Comparison of ENCODE assay signal across 27 cellular contexts in the genomic region with DNA sequence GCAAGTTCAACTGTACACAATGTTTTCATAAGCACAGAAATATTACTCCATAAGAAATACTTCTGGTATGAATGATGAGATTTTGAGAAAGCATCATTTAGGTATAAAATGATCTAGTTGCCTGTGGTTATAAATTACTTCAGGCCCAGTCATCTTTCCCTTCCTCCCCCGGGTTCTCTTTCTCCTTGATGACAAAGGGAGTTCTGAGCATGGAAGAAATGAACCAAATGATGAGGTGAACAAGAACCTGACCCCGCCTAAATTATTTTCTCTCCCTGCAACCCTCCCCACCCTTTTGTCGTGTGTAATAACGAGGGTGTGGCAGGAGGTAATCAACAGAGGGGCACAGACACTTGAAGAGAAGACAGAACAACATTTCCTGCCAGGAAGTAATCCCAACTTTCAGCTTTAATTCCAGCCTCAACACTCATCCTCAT.
DNase-seq lines count a peak whose midpoint lies in the region; ATAC-seq, FAIRE-seq and TF ChIP-seq lines count a peak whose summit lies in the region.
"Had no signal": no experiment of that assay in that cellular context is flagged by ENCODE, and none has a peak within 500 bp of the region (broad histone marks: within the 10 kb centered on the region; RNA-seq: fewer than 3 reads in every experiment).

No MANE protein-coding gene starts in this region.

- peak overlapping the region; percentile 22 for H2AFZ ChIP-seq in keratinocyte (ENCODE audit: control insufficient read depth, low read length)
- H2AFZ ChIP-seq: GM23248 had no signal

- no peak overlapping the region for H3K27ac Mint-ChIP-seq in activated T-helper 17 cell treated with anti-CD3 and anti-CD28 coated beads, Interleukin-2, amount 50 U/mL, for 72 hours
- H3K27ac Mint-ChIP-seq: CD4-positive, alpha-beta T cell; HFFc6 had no signal

- peaks cover 19% of the 10 kb centered on the region for H3K4me1 ChIP-seq in keratinocyte (ENCODE audit: control insufficient read depth, extremely low read depth, insufficient read depth, low read length)
- H3K4me1 ChIP-seq: BLaER1, SJSA1 had no signal

- H3K36me3 Mint-ChIP-seq in activated T-helper 17 cell treated with anti-CD3 and anti-CD28 coated beads, Interleukin-2, amount 50 U/mL, for 72 hours (ENCODE audit: low read depth), result no peaks in the 10 kb centered on the region

- no peaks in the 10 kb centered on the region for H4K20me1 ChIP-seq in keratinocyte (ENCODE audit: control insufficient read depth, extremely low read depth, insufficient read depth, low read length)
- H4K20me1 ChIP-seq: BLaER1 had no signal

- H3K27me3 ChIP-seq in keratinocyte (ENCODE audit: control insufficient read depth, extremely low read depth, insufficient read depth, low read length), result no peaks in the 10 kb centered on the region
- H3K27me3 ChIP-seq: BLaER1, SJSA1 had no signal

- no peaks in the 10 kb centered on the region for H3K79me2 ChIP-seq in keratinocyte (ENCODE audit: control insufficient read depth, insufficient read depth, low read length)

- dilution Hi-C loops in keratinocyte (cut with MboI; ENCODE audit: extremely low pct_ligation_motif_present, low sequenced_read_pairs), result no loop called here

- H3K36me3 ChIP-seq in keratinocyte (ENCODE audit: control insufficient read depth in 2 of 2, extremely low read depth in 1 of 2, insufficient read depth in 2 of 2, low read length in 2 of 2), result no peaks in the 10 kb centered on the region
- H3K36me3 ChIP-seq: BLaER1, SJSA1 had no signal

- no peaks in the 10 kb centered on the region for H3K4me1 Mint-ChIP-seq in activated T-helper 17 cell treated with anti-CD3 and anti-CD28 coated beads, Interleukin-2, amount 50 U/mL, for 72 hours

- FAIRE-seq in keratinocyte (lab: Jason Lieb, UNC), result peak; percentile 77
- FAIRE-seq: GM12892, GM18507 had no signal

- DNase-seq in Daoy (ENCODE audit: low read depth) (peak; percentile 34), NCI-H69 (lab: John Stamatoyannopoulos, UW) (peak; percentile 33), keratinocyte (ENCODE audit: low read depth, low spot score) (peak; percentile 90), T1000 (lab: John Stamatoyannopoulos, UW) (no peak), DMS79 treated with DMSO at 0.1 percent for 48 hours (lab: John Stamatoyannopoulos, UW) (no peak), NCI-H1048 (lab: John Stamatoyannopoulos, UW) (no peak)
- DNase-seq: CD4-positive, alpha-beta T cell; COR-L47; DMS 273 treated with DMSO at 0.1 percent for 48 hours; DND-41; GM23248; H9; HFFc6; KBM-7; NCI-H1105 treated with DMSO at 0.1 percent for 48 hours; NCI-H2081; NCI-H2171 treated with DMSO at 0.1 percent for 48 hours; NCI-H446 had no signal

- H3K4me2 ChIP-seq in keratinocyte (ENCODE audit: control insufficient read depth, extremely low read depth, insufficient read depth, low read depth, low read length), result peak overlapping the region; percentile 42
- H3K4me2 ChIP-seq: BLaER1 had no signal

- H3K27ac ChIP-seq in keratinocyte (ENCODE audit: control insufficient read depth, insufficient read depth, low read length), result peak overlapping the region; percentile 74
- H3K27ac ChIP-seq: BLaER1, GM23248, HL-60, SJSA1 had no signal

- no peaks in the 10 kb centered on the region for H3K9me3 Mint-ChIP-seq in activated T-helper 17 cell treated with anti-CD3 and anti-CD28 coated beads, Interleukin-2, amount 50 U/mL, for 72 hours
- H3K9me3 Mint-ChIP-seq: CD4-positive, alpha-beta T cell; H9 had no signal

- ATAC-seq in activated T-helper 17 cell treated with anti-CD3 and anti-CD28 coated beads, Interleukin-2, amount 50 U/mL, for 72 hours (replicated peaks), result peak; percentile 56
- ATAC-seq in SK-N-SH treated with all-trans-retinoic acid at 6 μM for 48 hours, result no peak
- ATAC-seq: Panc1, Right ventricle myocardium inferior had no signal

- H3K27me3 Mint-ChIP-seq in activated T-helper 17 cell treated with anti-CD3 and anti-CD28 coated beads, Interleukin-2, amount 50 U/mL, for 72 hours, result peaks cover 4% of the 10 kb centered on the region

- H3K4me3 Mint-ChIP-seq in activated T-helper 17 cell treated with anti-CD3 and anti-CD28 coated beads, Interleukin-2, amount 50 U/mL, for 72 hours, result no peak overlapping the region
- H3K4me3 Mint-ChIP-seq: CD4-positive, alpha-beta T cell; H9; HFFc6 had no signal

- H3K9me1 ChIP-seq in keratinocyte (ENCODE audit: control insufficient read depth, extremely low read depth, insufficient read depth, low read length), result peaks cover 2% of the 10 kb centered on the region

- no peak overlapping the region for H3K4me3 ChIP-seq in keratinocyte (ENCODE audit: control insufficient read depth in 2 of 3, extremely low read depth in 1 of 3, insufficient read depth in 2 of 3, low read depth in 1 of 3, low read length in 3 of 3)
- H3K4me3 ChIP-seq: BLaER1, GM23248, SJSA1 had no signal

- no peak for TF ChIP-seq CTCF in keratinocyte (optimal IDR thresholded peaks at IDR 0.05 in 1 of 3, IDR thresholded peaks at IDR 0.05 in 1 of 3, conservative IDR thresholded peaks at IDR 0.05 in 1 of 3; ENCODE audit: extremely low read depth in 1 of 3, insufficient read depth in 2 of 3, low read length in 3 of 3)

- H3K9ac ChIP-seq in keratinocyte (ENCODE audit: control insufficient read depth, extremely low read depth, insufficient read depth, low read length), result peak overlapping the region; percentile 20
- H3K9ac ChIP-seq: BLaER1, GM23248 had no signal

- no peaks in the 10 kb centered on the region for H3K9me3 ChIP-seq in keratinocyte (ENCODE audit: control insufficient read depth, low read depth, low read length)
- H3K9me3 ChIP-seq: BLaER1, SJSA1 had no signal

TF ChIP-seq in SK-N-SH treated with all-trans-retinoic acid at 6 μM for 48 hours, 23 proteins besides CTCF, POLR2A, EP300 and RAD21:
- TF ChIP-seq, protein P1, sequence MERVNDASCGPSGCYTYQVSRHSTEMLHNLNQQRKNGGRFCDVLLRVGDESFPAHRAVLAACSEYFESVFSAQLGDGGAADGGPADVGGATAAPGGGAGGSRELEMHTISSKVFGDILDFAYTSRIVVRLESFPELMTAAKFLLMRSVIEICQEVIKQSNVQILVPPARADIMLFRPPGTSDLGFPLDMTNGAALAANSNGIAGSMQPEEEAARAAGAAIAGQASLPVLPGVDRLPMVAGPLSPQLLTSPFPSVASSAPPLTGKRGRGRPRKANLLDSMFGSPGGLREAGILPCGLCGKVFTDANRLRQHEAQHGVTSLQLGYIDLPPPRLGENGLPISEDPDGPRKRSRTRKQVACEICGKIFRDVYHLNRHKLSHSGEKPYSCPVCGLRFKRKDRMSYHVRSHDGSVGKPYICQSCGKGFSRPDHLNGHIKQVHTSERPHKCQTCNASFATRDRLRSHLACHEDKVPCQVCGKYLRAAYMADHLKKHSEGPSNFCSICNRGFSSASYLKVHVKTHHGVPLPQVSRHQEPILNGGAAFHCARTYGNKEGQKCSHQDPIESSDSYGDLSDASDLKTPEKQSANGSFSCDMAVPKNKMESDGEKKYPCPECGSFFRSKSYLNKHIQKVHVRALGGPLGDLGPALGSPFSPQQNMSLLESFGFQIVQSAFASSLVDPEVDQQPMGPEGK (CRISPR knock-in tag; IDR thresholded peaks at IDR 0.05; ENCODE audit: borderline replicate concordance), result no peak
- TF ChIP-seq ARNTL (CRISPR knock-in tag; IDR thresholded peaks at IDR 0.05; ENCODE audit: borderline replicate concordance, low read depth) (no peak), ISL1 (CRISPR knock-in tag; IDR thresholded peaks at IDR 0.05) (no peak), TCF4 (CRISPR knock-in tag; IDR thresholded peaks at IDR 0.05; ENCODE audit: borderline replicate concordance) (no peak), PPARA (CRISPR knock-in tag; IDR thresholded peaks at IDR 0.05; ENCODE audit: borderline replicate concordance) (no peak), ZNF565 (CRISPR knock-in tag; conservative IDR thresholded peaks at IDR 0.05; ENCODE audit: low read depth) (no peak), ZFP30 (CRISPR knock-in tag; IDR thresholded peaks at IDR 0.05) (no peak), ZNF70 (CRISPR knock-in tag; IDR thresholded peaks at IDR 0.05) (no peak), BACH2 (CRISPR knock-in tag; IDR thresholded peaks at IDR 0.05; ENCODE audit: borderline replicate concordance) (no peak), ESRRG (CRISPR knock-in tag; IDR thresholded peaks at IDR 0.05) (no peak), TOX (CRISPR knock-in tag; IDR thresholded peaks at IDR 0.05; ENCODE audit: borderline replicate concordance) (no peak), ZC3H10 (CRISPR knock-in tag; IDR thresholded peaks at IDR 0.05) (no peak), GLIS3 (CRISPR knock-in tag; IDR thresholded peaks at IDR 0.05) (no peak), RARB (CRISPR knock-in tag; IDR thresholded peaks at IDR 0.05) (no peak), CSDC2 (CRISPR knock-in tag; IDR thresholded peaks at IDR 0.05) (no peak), OSR1 (CRISPR knock-in tag; IDR thresholded peaks at IDR 0.05) (no peak), SNAI2 (CRISPR knock-in tag; IDR thresholded peaks at IDR 0.05) (no peak)
- TF ChIP-seq, protein P2, sequence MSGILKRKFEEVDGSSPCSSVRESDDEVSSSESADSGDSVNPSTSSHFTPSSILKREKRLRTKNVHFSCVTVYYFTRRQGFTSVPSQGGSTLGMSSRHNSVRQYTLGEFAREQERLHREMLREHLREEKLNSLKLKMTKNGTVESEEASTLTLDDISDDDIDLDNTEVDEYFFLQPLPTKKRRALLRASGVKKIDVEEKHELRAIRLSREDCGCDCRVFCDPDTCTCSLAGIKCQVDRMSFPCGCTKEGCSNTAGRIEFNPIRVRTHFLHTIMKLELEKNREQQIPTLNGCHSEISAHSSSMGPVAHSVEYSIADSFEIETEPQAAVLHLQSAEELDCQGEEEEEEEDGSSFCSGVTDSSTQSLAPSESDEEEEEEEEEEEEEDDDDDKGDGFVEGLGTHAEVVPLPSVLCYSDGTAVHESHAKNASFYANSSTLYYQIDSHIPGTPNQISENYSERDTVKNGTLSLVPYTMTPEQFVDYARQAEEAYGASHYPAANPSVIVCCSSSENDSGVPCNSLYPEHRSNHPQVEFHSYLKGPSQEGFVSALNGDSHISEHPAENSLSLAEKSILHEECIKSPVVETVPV (CRISPR knock-in tag; IDR thresholded peaks at IDR 0.05), result no peak
- TF ChIP-seq, protein P3, sequence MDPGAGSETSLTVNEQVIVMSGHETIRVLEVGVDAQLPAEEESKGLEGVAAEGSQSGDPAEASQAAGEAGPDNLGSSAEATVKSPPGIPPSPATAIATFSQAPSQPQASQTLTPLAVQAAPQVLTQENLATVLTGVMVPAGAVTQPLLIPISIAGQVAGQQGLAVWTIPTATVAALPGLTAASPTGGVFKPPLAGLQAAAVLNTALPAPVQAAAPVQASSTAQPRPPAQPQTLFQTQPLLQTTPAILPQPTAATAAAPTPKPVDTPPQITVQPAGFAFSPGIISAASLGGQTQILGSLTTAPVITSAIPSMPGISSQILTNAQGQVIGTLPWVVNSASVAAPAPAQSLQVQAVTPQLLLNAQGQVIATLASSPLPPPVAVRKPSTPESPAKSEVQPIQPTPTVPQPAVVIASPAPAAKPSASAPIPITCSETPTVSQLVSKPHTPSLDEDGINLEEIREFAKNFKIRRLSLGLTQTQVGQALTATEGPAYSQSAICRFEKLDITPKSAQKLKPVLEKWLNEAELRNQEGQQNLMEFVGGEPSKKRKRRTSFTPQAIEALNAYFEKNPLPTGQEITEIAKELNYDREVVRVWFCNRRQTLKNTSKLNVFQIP (CRISPR knock-in tag; IDR thresholded peaks at IDR 0.05; ENCODE audit: borderline replicate concordance, low read depth), result no peak

Comparison
In these comparisons a context has a peak if more than half of its experiments do, and no peak if none do; other contexts are left out.
1. DNase-seq: peak in Daoy (single experiment), NCI-H69 (single experiment) and keratinocyte (single experiment); none in T1000 (single experiment), DMS79 treated with DMSO at 0.1 percent for 48 hours (single experiment) and NCI-H1048 (single experiment).